13 cellular contexts compared by ENCODE assay signal in genomic region chr12:117035287-117035686, GRCh38.
DNase-seq lines count a peak whose midpoint lies in the region; ATAC-seq and TF ChIP-seq lines count a peak whose summit lies in the region.
"Had no signal": no experiment of that assay in that cellular context is flagged by ENCODE, and none has a peak within 500 bp of the region (broad histone marks: within the 10 kb centered on the region; RNA-seq: fewer than 3 reads in every experiment).

No MANE protein-coding gene starts in this region.

- H3K14ac ChIP-seq in IMR-90 (replicated peaks; ENCODE audit: low read depth, low read length) (no peak overlapping the region), neuronal stem cell (ENCODE audit: low read length) (no peak overlapping the region)

- no peak overlapping the region for H3K23ac ChIP-seq in IMR-90 (ENCODE audit: low read depth, low read length)
- H3K23ac ChIP-seq in neuronal stem cell (ENCODE audit: low read depth, low read length, poor library complexity): no peak overlapping the region

- H3K9me3 ChIP-seq in IMR-90 (ENCODE audit: control insufficient read depth, insufficient read depth, low read length): no peaks in the 10 kb centered on the region
- no peaks in the 10 kb centered on the region for H3K9me3 ChIP-seq in neuronal stem cell (replicated peaks in 1 of 2; ENCODE audit: control insufficient read depth in 2 of 2, insufficient read depth in 1 of 2, low read depth in 1 of 2, low read length in 2 of 2)
- H3K9me3 ChIP-seq: BE2C had no signal

- no peak overlapping the region for H4K8ac ChIP-seq in IMR-90 (ENCODE audit: low read depth in 2 of 2, low read length in 2 of 2)
- no peak overlapping the region for H4K8ac ChIP-seq in neuronal stem cell (ENCODE audit: low read depth, low read length)

- no peak overlapping the region for H2BK120ac ChIP-seq in IMR-90 (ENCODE audit: low read depth, low read length)
- no peak overlapping the region for H2BK120ac ChIP-seq in neuronal stem cell (ENCODE audit: low read depth, low read length)

- peaks cover 7% of the 10 kb centered on the region; the same call in 1 of the 2 replicates for H3K27me3 ChIP-seq in IMR-90 (ENCODE audit: control insufficient read depth, insufficient read depth, low read length)
- H3K27me3 ChIP-seq in neuronal stem cell (ENCODE audit: control insufficient read depth in 3 of 3, insufficient read depth in 3 of 3, low read depth in 1 of 3, low read length in 3 of 3): no peaks in the 10 kb centered on the region
- H3K27me3 ChIP-seq: BE2C had no signal

- CTCF ChIA-PET in IMR-90 (lab: Yijun Ruan, JAX): no interaction called here

- POLR2A ChIA-PET in IMR-90 (lab: Charles Lee; ENCODE audit: unreplicated experiment): interaction anchor here (0.6 kb wide), 1 partner anchor 28 kb away, joined by 4 read pairs; no protein-coding TSS in a partner anchor

- no peak overlapping the region for H2AFZ ChIP-seq in IMR-90 (replicated peaks; ENCODE audit: low read length, poor library complexity)
- no peak overlapping the region for H2AFZ ChIP-seq in neuronal stem cell (ENCODE audit: low read length)

- no peak overlapping the region for H3K4me2 ChIP-seq in IMR-90 (ENCODE audit: low read depth, low read length)
- no peak overlapping the region for H3K4me2 ChIP-seq in neuronal stem cell (ENCODE audit: insufficient read depth, low read length, poor library complexity, severe bottlenecking)

- H4K20me1 ChIP-seq in IMR-90 (ENCODE audit: insufficient read depth, low read length): peaks cover 3% of the 10 kb centered on the region; the same call in 1 of the 2 replicates

- H2AK5ac ChIP-seq in IMR-90 (ENCODE audit: low read depth, low read length) (no peak overlapping the region), neuronal stem cell (ENCODE audit: low read depth, low read length) (peak overlapping the region; percentile 31)

- H4K5ac ChIP-seq in IMR-90 (ENCODE audit: low read depth, low read length): no peak overlapping the region

- ATAC-seq in IMR-90 (ENCODE audit: low read depth) (no peak), GM19023 (IDR thresholded peaks at IDR 0.05; ENCODE audit: unreplicated experiment) (no peak)
- ATAC-seq: GM12878 had no signal

- BruUV-seq in IMR-90 (replicated peaks; lab: Mats Ljungman, UMichigan): no TSS peak

- H3K27ac ChIP-seq in IMR-90 (ENCODE audit: insufficient read depth, low read length) (no peak overlapping the region), angular gyrus (ENCODE audit: low read depth, low read length) (peak overlapping the region; percentile 34), neuronal stem cell (replicated peaks; ENCODE audit: low read length) (no peak overlapping the region)
- H3K27ac ChIP-seq: RWPE1 had no signal

- no peaks in the 10 kb centered on the region for H3K9me1 ChIP-seq in IMR-90 (ENCODE audit: insufficient read depth, low read length)

- H4K91ac ChIP-seq in IMR-90 (ENCODE audit: insufficient read depth, low read depth, low read length) (no peak overlapping the region), neuronal stem cell (ENCODE audit: low read depth, low read length, poor library complexity) (no peak overlapping the region)

- WGBS in IMR-90 (ENCODE audit: extremely low coverage in 2 of 2, insufficient read length in 1 of 2), 2 experiments: 67% methylated on average over 1 of the region's 8 CpGs; no CpG with 5 or more reads in 1 of the 2 experiments
- no CpG with 5 or more reads among the region's 8 CpGs for WGBS in neuronal stem cell (ENCODE audit: extremely low coverage in 2 of 2, insufficient read length in 2 of 2, insufficient replicate concordance in 1 of 2), 2 donors

- H3K18ac ChIP-seq in IMR-90 (ENCODE audit: low read depth, low read length) (no peak overlapping the region), neuronal stem cell (ENCODE audit: low read length) (peak overlapping the region; percentile 81)

- H2AK9ac ChIP-seq in IMR-90 (replicated peaks; ENCODE audit: low read depth, low read length, poor library complexity): peak overlapping the region; percentile 61

- no peak overlapping the region for H2BK20ac ChIP-seq in IMR-90 (ENCODE audit: low read depth, low read length)

- peak; percentile 52 for DNase-seq in DMS79 (lab: John Stamatoyannopoulos, UW)
- no peak for DNase-seq in IMR-90
- no peak for DNase-seq in neuronal stem cell (ENCODE audit: low spot score)
- DNase-seq in CD1c-positive myeloid dendritic cell (ENCODE audit: extremely low spot score): no peak
- no peak for DNase-seq in NCI-H146 treated with DMSO at 0.1 percent for 48 hours (lab: John Stamatoyannopoulos, UW; ENCODE audit: unreplicated experiment)
- DNase-seq: BE2C; NCI-H1048; NCI-H1930; NK-92 treated with Interleukin-12 subunit alpha and Interleukin-12 subunit beta, amount 100 ng/mL, for 24 hours had no signal

- no peak overlapping the region for H3K56ac ChIP-seq in IMR-90 (ENCODE audit: extremely low read depth, insufficient read depth, low read length)

- no peak overlapping the region for H2BK15ac ChIP-seq in IMR-90 (ENCODE audit: low read depth, low read length)
- H2BK15ac ChIP-seq in neuronal stem cell (ENCODE audit: low read length): no peak overlapping the region

- H2BK5ac ChIP-seq in IMR-90 (ENCODE audit: low read depth, low read length, poor library complexity, severe bottlenecking): no peak overlapping the region
- peak overlapping the region; percentile 89 for H2BK5ac ChIP-seq in neuronal stem cell (ENCODE audit: low read length)

- TF ChIP-seq POLR2A in IMR-90 (IDR thresholded peaks at IDR 0.05; ENCODE audit: low read depth, low read length): no peak

- H3K4me1 ChIP-seq in IMR-90 (ENCODE audit: control insufficient read depth, insufficient read depth, low read length) (peaks cover 2% of the 10 kb centered on the region; the same call in 1 of the 2 replicates), neuronal stem cell (ENCODE audit: control insufficient read depth in 2 of 2, insufficient read depth in 1 of 2, low read depth in 1 of 2, low read length in 2 of 2) (peaks cover 7 to 9% of the 10 kb centered on the region in 2 donors)

- H2BK12ac ChIP-seq in neuronal stem cell (ENCODE audit: low read length): no peak overlapping the region

- H3K36me3 ChIP-seq in IMR-90 (ENCODE audit: control insufficient read depth, insufficient read depth, low read length): peaks cover 2% of the 10 kb centered on the region; the same call in 1 of the 2 replicates
- peaks cover 2 to 10% of the 10 kb centered on the region in 2 donors for H3K36me3 ChIP-seq in neuronal stem cell (replicated peaks in 1 of 2; ENCODE audit: control insufficient read depth in 2 of 2, insufficient read depth in 2 of 2, low read length in 2 of 2)

- dilution Hi-C loops in IMR-90 (cut with HindIII; ENCODE audit: low sequenced_read_pairs, unreplicated experiment): no loop called here

- intact Hi-C loops in IMR-90 (cut with micrococcal nuclease): no loop called here

- H3K9ac ChIP-seq in IMR-90 (ENCODE audit: low read depth, low read length) (no peak overlapping the region), neuronal stem cell (ENCODE audit: low read depth, low read length, poor library complexity) (no peak overlapping the region)

- H3K4me3 ChIP-seq in IMR-90 (ENCODE audit: insufficient read depth, low read depth, low read length) (no peak overlapping the region), neuronal stem cell (ENCODE audit: low read length in 2 of 2) (no peak overlapping the region)
- H3K4me3 ChIP-seq: GM12878 had no signal

- no peak for TF ChIP-seq CTCF in IMR-90 (conservative IDR thresholded peaks at IDR 0.05; ENCODE audit: low read depth, low read length)

- H3K4ac ChIP-seq in IMR-90 (ENCODE audit: low read depth, low read length) (no peak overlapping the region), neuronal stem cell (ENCODE audit: low read length) (peak overlapping the region; percentile 66)

- no peaks in the 10 kb centered on the region for H3K79me1 ChIP-seq in IMR-90 (ENCODE audit: low read depth in 1 of 2, low read length in 2 of 2)
- H3K79me1 ChIP-seq in neuronal stem cell (ENCODE audit: low read depth, low read length): no peaks in the 10 kb centered on the region

- TF ChIP-seq RAD21 in IMR-90 (IDR thresholded peaks at IDR 0.05; ENCODE audit: low read length): no peak

- in situ Hi-C loops in IMR-90 (cut with MboI; ENCODE audit: low sequenced_read_pairs): loop anchor here (25.0 kb wide), 1 partner anchor 802 kb away; no protein-coding TSS in a partner anchor

TF ChIP-seq in IMR-90, 13 proteins besides CTCF, POLR2A, EP300 and RAD21:
- no peak for TF ChIP-seq RFX5 (IDR thresholded peaks at IDR 0.05; ENCODE audit: low read depth, low read length)
- TF ChIP-seq NFE2L2 (IDR thresholded peaks at IDR 0.05; ENCODE audit: low read depth, low read length): no peak
- TF ChIP-seq MXI1 (IDR thresholded peaks at IDR 0.05; ENCODE audit: borderline replicate concordance, low read depth, low read length): no peak
- TF ChIP-seq USF2 (IDR thresholded peaks at IDR 0.05; ENCODE audit: low read depth, low read length): no peak
- TF ChIP-seq BHLHE40 (IDR thresholded peaks at IDR 0.05; ENCODE audit: low read depth, low read length): no peak
- TF ChIP-seq MAFK (IDR thresholded peaks at IDR 0.05; ENCODE audit: low read depth, low read length): no peak
- TF ChIP-seq SMC3 (IDR thresholded peaks at IDR 0.05; ENCODE audit: low read depth, low read length): no peak
- no peak for TF ChIP-seq MAZ (IDR thresholded peaks at IDR 0.05; ENCODE audit: borderline replicate concordance, low read depth, low read length)
- TF ChIP-seq FOS (IDR thresholded peaks at IDR 0.05; ENCODE audit: low read depth, low read length): no peak
- TF ChIP-seq CHD1 (IDR thresholded peaks at IDR 0.05; ENCODE audit: low read depth, low read length): no peak
- TF ChIP-seq RCOR1 (IDR thresholded peaks at IDR 0.05; ENCODE audit: insufficient replicate concordance, low read length): no peak
- TF ChIP-seq CEBPB (IDR thresholded peaks at IDR 0.05; ENCODE audit: low read depth, low read length): no peak
- TF ChIP-seq ELK1 (IDR thresholded peaks at IDR 0.05; ENCODE audit: borderline replicate concordance, low read depth, low read length): no peak
